ENCODE assay signal across 17 cellular contexts in the genomic region with DNA sequence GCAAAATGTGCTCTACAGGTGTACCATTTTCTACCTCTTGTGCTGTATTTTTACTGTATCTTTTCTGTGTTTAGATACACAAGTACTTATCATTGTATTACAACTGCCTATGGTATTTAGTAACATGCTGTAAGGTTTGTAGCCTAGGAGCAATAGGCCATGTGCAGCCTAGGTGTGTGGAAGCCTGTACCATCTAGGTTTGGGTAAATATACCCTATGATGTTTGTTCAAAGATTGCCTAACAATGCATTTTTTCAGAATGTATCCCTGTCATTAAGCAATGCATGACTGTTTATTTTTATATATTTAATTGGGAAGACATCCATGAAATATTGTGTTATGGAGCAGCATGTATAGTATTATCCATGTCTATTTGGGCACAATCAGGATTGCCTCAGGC. TPM values are rescaled to one million over a fixed set of nuclear protein-coding genes. Genes with fewer than 3 reads are reported as not detected.
DNase-seq lines count a peak whose midpoint lies in the region; ATAC-seq and TF ChIP-seq lines count a peak whose summit lies in the region.
"Had no signal": no experiment of that assay in that cellular context is flagged by ENCODE, and none has a peak within 500 bp of the region (broad histone marks: within the 10 kb centered on the region; RNA-seq: fewer than 3 reads in every experiment).

No MANE protein-coding gene starts in this region.

- H3K36me3 ChIP-seq in transverse colon = no peaks in the 10 kb centered on the region
- no peaks in the 10 kb centered on the region for H3K36me3 ChIP-seq in mucosa of descending colon (ENCODE audit: low read depth)
- H3K36me3 ChIP-seq: BLaER1 had no signal

- no peaks in the 10 kb centered on the region for H3K27me3 ChIP-seq in transverse colon
- H3K27me3 ChIP-seq: BLaER1 had no signal

- CTCF ChIA-PET in activated CD8-positive, alpha-beta memory T cell treated with anti-CD3 and anti-CD28 coated beads, Interleukin-2, amount 10 ng/mL, durations not matched to agents 7 days and 5 days (lab: Charles Lee) = interaction anchor here (1.1 to 12.2 kb wide), 6 partner anchors 17 to 65 kb away, joined by 3 to 575 read pairs (median 6); a partner anchor contains a TSS

- TF ChIP-seq POLR2A in transverse colon (IDR thresholded peaks at IDR 0.05) = no peak

- no peak for TF ChIP-seq EP300 in transverse colon (IDR thresholded peaks at IDR 0.05; ENCODE audit: low read depth)

- peaks cover 2% of the 10 kb centered on the region for H3K27me3 Mint-ChIP-seq in activated CD8-positive, alpha-beta memory T cell treated with anti-CD3 and anti-CD28 coated beads, Interleukin-2, amount 10 ng/mL, durations not matched to agents 7 days and 5 days

- intact Hi-C loops in transverse colon (cut with DNase I; ENCODE audit: low total_unique reads) = no loop called here
- intact Hi-C loops in mucosa of descending colon (cut with DNase I, micrococcal nuclease) = no loop called here

- no peaks in the 10 kb centered on the region for H3K4me1 Mint-ChIP-seq in activated CD8-positive, alpha-beta memory T cell treated with anti-CD3 and anti-CD28 coated beads, Interleukin-2, amount 10 ng/mL, durations not matched to agents 7 days and 5 days

- ATAC-seq in activated CD8-positive, alpha-beta memory T cell treated with anti-CD3 and anti-CD28 coated beads, Interleukin-2, amount 10 ng/mL, durations not matched to agents 7 days and 5 days = no peak
- peak; percentile 72 for ATAC-seq in left lobe of liver
- no peak for ATAC-seq in mucosa of descending colon
- ATAC-seq: GM12878, GM23338 had no signal

- H3K9me3 ChIP-seq in transverse colon (no peaks in the 10 kb centered on the region), mucosa of descending colon (no peaks in the 10 kb centered on the region)
- H3K9me3 ChIP-seq: BLaER1, Caco-2 had no signal

- no peaks in the 10 kb centered on the region for H3K9me3 Mint-ChIP-seq in activated CD8-positive, alpha-beta memory T cell treated with anti-CD3 and anti-CD28 coated beads, Interleukin-2, amount 10 ng/mL, durations not matched to agents 7 days and 5 days (ENCODE audit: low read depth)
- H3K9me3 Mint-ChIP-seq: CD8-positive, alpha-beta memory T cell; GM23338 had no signal

- no peak overlapping the region for H3K4me3 ChIP-seq in transverse colon
- H3K4me3 ChIP-seq in mucosa of descending colon = no peak overlapping the region
- H3K4me3 ChIP-seq: BLaER1, GM12878, GM23338 had no signal

- H3K36me3 Mint-ChIP-seq in activated CD8-positive, alpha-beta memory T cell treated with anti-CD3 and anti-CD28 coated beads, Interleukin-2, amount 10 ng/mL, durations not matched to agents 7 days and 5 days = no peaks in the 10 kb centered on the region
- H3K36me3 Mint-ChIP-seq: CD8-positive, alpha-beta memory T cell had no signal

- no peak overlapping the region for H3K27ac Mint-ChIP-seq in activated CD8-positive, alpha-beta memory T cell treated with anti-CD3 and anti-CD28 coated beads, Interleukin-2, amount 10 ng/mL, durations not matched to agents 7 days and 5 days
- H3K27ac Mint-ChIP-seq: CD8-positive, alpha-beta memory T cell; GM23338 had no signal

- H3K4me1 ChIP-seq in transverse colon (peaks cover 0 to 7% (median 0%) of the 10 kb centered on the region in 4 donors), mucosa of descending colon (ENCODE audit: low read depth) (no peaks in the 10 kb centered on the region)
- H3K4me1 ChIP-seq: Caco-2 had no signal

- no peak for TF ChIP-seq CTCF in transverse colon (IDR thresholded peaks at IDR 0.05)
- no peak for TF ChIP-seq CTCF in mucosa of descending colon (IDR thresholded peaks at IDR 0.05)

- in situ Hi-C loops in transverse colon (cut with MboI; ENCODE audit: low pct_ligation_motif_present in 1 of 4, low pct_unique_long_range_greater_than_20kb in 1 of 4, low sequenced_read_pairs in 3 of 4) = loop anchor here in 1 of 4 donors (25.0 kb wide), 1 partner anchor 399 kb away; no protein-coding TSS in a partner anchor

- peak; percentile 12 for DNase-seq in activated CD8-positive, alpha-beta memory T cell treated with anti-CD3 and anti-CD28 coated beads, Interleukin-2, amount 50 U/mL, for 48 hours
- no peak for DNase-seq in activated CD8-positive, alpha-beta memory T cell treated with anti-CD3 and anti-CD28 coated beads, Interleukin-2, amount 10 ng/mL, durations not matched to agents 7 days and 5 days
- peak; percentile 19 for DNase-seq in amniotic epithelial cell (ENCODE audit: low read depth)
- DNase-seq in left lobe of liver (ENCODE audit: low spot score) = peak; percentile 46
- DNase-seq in GM03348 (ENCODE audit: low spot score) = no peak
- no peak for DNase-seq in transverse colon
- DNase-seq in mucosa of descending colon = no peak
- DNase-seq: Caco-2; CD8-positive, alpha-beta memory T cell; DMS53; IMR-90 had no signal

- no peak overlapping the region for H3K27ac ChIP-seq in transverse colon
- H3K27ac ChIP-seq: 22Rv1, BLaER1 had no signal

- no peak overlapping the region for H3K4me3 Mint-ChIP-seq in activated CD8-positive, alpha-beta memory T cell treated with anti-CD3 and anti-CD28 coated beads, Interleukin-2, amount 10 ng/mL, durations not matched to agents 7 days and 5 days
- H3K4me3 Mint-ChIP-seq: CD8-positive, alpha-beta memory T cell; GM23338 had no signal

RNA-seq across cellular contexts. Expression of a gene that starts 11.0 kb away (rescaled TPM):
- not detected for total RNA-seq in activated CD8-positive, alpha-beta memory T cell treated with anti-CD3 and anti-CD28 coated beads, Interleukin-2, amount 10 ng/mL, durations not matched to agents 7 days and 5 days
- not detected for total RNA-seq in left lobe of liver
- total RNA-seq in transverse colon = not detected
- total RNA-seq in mucosa of descending colon = not detected
- total RNA-seq: A673; Caco-2; CD8-positive, alpha-beta memory T cell; Daoy; GM23338; IMR-90 had no signal

RNA-seq across cellular contexts. Expression of a gene that starts 43.1 kb away (rescaled TPM):
- total RNA-seq in activated CD8-positive, alpha-beta memory T cell treated with anti-CD3 and anti-CD28 coated beads, Interleukin-2, amount 10 ng/mL, durations not matched to agents 7 days and 5 days = 1 to 10 TPM in 1 of 2 experiments, under 1 TPM in 1; 0.66 to 6.1 TPM
- total RNA-seq in left lobe of liver (12.3 TPM), transverse colon (10 to 100 TPM; 52.6 to 82.8 (median 62.1) TPM), mucosa of descending colon (10 to 100 TPM; 47.7 to 75.1 (median 60.0) TPM)

RNA-seq across cellular contexts. Expression of a gene that starts 49.6 kb away (rescaled TPM):
- 10 to 100 TPM; 27.8 to 32.8 TPM for total RNA-seq in activated CD8-positive, alpha-beta memory T cell treated with anti-CD3 and anti-CD28 coated beads, Interleukin-2, amount 10 ng/mL, durations not matched to agents 7 days and 5 days
- total RNA-seq in left lobe of liver = 6.0 TPM
- 10 to 100 TPM in 3 of 4 donors, 1 to 10 TPM in 1; 3.4 to 28.1 (median 18.1) TPM for total RNA-seq in transverse colon
- total RNA-seq in mucosa of descending colon = 10 to 100 TPM; 32.6 to 36.3 (median 35.9) TPM

Comparison
In these comparisons a context has a peak if more than half of its experiments do, and no peak if none do; other contexts are left out.
1. DNase-seq: peak in activated CD8-positive, alpha-beta memory T cell treated with anti-CD3 and anti-CD28 coated beads, Interleukin-2, amount 50 U/mL, for 48 hours (single experiment), amniotic epithelial cell (single experiment) and left lobe of liver (single experiment); none in activated CD8-positive, alpha-beta memory T cell treated with anti-CD3 and anti-CD28 coated beads, Interleukin-2, amount 10 ng/mL, durations not matched to agents 7 days and 5 days (single experiment), GM03348 (single experiment), transverse colon (single experiment) and mucosa of descending colon (0 of 3).